Comparison of ENCODE assay signal across 7 cellular contexts in the genomic region with DNA sequence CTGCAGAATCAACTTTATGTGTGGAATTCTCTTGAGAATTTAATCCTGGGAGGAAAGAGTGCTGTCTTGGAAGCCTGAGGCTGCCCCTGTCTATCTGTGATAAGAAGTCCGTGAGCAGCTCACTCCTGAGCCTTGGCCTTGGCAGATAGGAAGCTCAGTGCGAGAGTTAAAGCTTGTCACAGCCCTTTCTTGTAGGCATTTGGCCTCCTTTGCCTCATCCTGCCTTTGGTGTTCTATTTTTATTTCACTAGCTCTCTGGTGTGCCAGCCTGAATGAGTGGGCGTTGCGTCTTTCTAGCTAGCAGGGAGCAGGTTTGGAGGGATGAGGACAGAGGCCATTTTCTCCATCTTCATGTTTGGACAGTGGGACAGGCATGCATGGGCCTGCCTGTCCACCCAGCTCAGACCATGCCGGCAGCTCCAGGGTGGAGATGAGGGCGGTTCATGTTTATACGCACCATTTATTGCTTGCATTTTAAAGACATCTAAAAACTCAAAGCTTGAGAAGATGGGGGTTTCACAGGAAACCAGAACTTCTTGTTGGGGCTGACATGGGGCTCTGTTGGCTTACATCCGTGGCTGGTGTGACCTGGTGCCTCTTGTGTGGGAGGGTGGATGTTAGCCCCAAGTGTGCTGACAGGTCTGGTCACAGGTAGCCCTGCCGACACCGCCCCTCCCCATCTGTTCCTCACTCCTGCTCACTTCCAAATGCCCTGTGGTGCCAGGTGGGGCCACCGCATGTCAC. TPM values are rescaled to one million over a fixed set of nuclear protein-coding genes. Genes with fewer than 3 reads are reported as not detected.
DNase-seq lines count a peak whose midpoint lies in the region; ATAC-seq and TF ChIP-seq lines count a peak whose summit lies in the region.

No MANE protein-coding gene starts in this region.

- CTCF ChIA-PET in activated CD8-positive, alpha-beta T cell treated with anti-CD3 and anti-CD28 coated beads for 36 hours (lab: Charles Lee), result interaction anchor here (1.0 to 2.0 kb wide), 6 partner anchors 8 to 69 kb away, joined by 3 to 7 read pairs (median 5); no protein-coding TSS in a partner anchor

- no peaks in the 10 kb centered on the region for H3K27me3 Mint-ChIP-seq in activated CD8-positive, alpha-beta T cell treated with anti-CD3 and anti-CD28 coated beads for 36 hours

- peak; percentile 82 for DNase-seq in activated CD8-positive, alpha-beta T cell treated with anti-CD3 and anti-CD28 coated beads for 36 hours
- DNase-seq in epithelial cell of esophagus (ENCODE audit: low read depth) (peak; percentile 96), pons (ENCODE audit: low spot score) (peak; percentile 64), ACHN (no peak)

- POLR2A ChIA-PET in activated CD8-positive, alpha-beta T cell treated with anti-CD3 and anti-CD28 coated beads for 36 hours (lab: Charles Lee), result interaction anchor here (1.1 to 2.3 kb wide), 8 partner anchors 9 to 262 kb away, joined by 3 to 10 read pairs (median 4); no protein-coding TSS in a partner anchor

- TF ChIP-seq CTCF in activated CD8-positive, alpha-beta T cell treated with anti-CD3 and anti-CD28 coated beads for 36 hours (IDR thresholded peaks at IDR 0.05), result no peak
- TF ChIP-seq CTCF in epithelial cell of esophagus (IDR thresholded peaks at IDR 0.05; ENCODE audit: insufficient read depth, low read depth, low read length, missing control alignments), result no peak

- no peaks in the 10 kb centered on the region for H3K36me3 Mint-ChIP-seq in activated CD8-positive, alpha-beta T cell treated with anti-CD3 and anti-CD28 coated beads for 36 hours (ENCODE audit: low read depth)

- H3K27ac Mint-ChIP-seq in activated CD8-positive, alpha-beta T cell treated with anti-CD3 and anti-CD28 coated beads for 36 hours, result peak overlapping the region; percentile 98

- in situ Hi-C loops in ACHN (cut with HindIII; ENCODE audit: low pct_ligation_motif_present, low pct_unique_long_range_greater_than_20kb, low sequenced_read_pairs), result no loop called here

- H3K4me1 Mint-ChIP-seq in activated CD8-positive, alpha-beta T cell treated with anti-CD3 and anti-CD28 coated beads for 36 hours (ENCODE audit: low read depth), result peaks cover 88% of the 10 kb centered on the region

- H3K9me3 Mint-ChIP-seq in activated CD8-positive, alpha-beta T cell treated with anti-CD3 and anti-CD28 coated beads for 36 hours, result no peaks in the 10 kb centered on the region

- intact Hi-C loops in activated CD8-positive, alpha-beta T cell treated with anti-CD3 and anti-CD28 coated beads for 36 hours (cut with micrococcal nuclease), result loop anchor here (5.0 kb wide), 1 partner anchor 33 kb away; no protein-coding TSS in a partner anchor

- H3K4me3 Mint-ChIP-seq in activated CD8-positive, alpha-beta T cell treated with anti-CD3 and anti-CD28 coated beads for 36 hours, result peak overlapping the region; percentile 55

- ATAC-seq in HG03571 (IDR thresholded peaks at IDR 0.05; ENCODE audit: unreplicated experiment) (peak; percentile 26), HG03196 (IDR thresholded peaks at IDR 0.05; ENCODE audit: unreplicated experiment) (no peak), GM19035 (IDR thresholded peaks at IDR 0.05; ENCODE audit: unreplicated experiment) (no peak)
- ATAC-seq in activated CD8-positive, alpha-beta T cell treated with anti-CD3 and anti-CD28 coated beads for 36 hours, result peak; percentile 38

- H3K4me3 ChIP-seq in epithelial cell of esophagus (ENCODE audit: low read length), result no peak overlapping the region

RNA-seq across cellular contexts. Expression of a gene that starts 29.8 kb away (rescaled TPM):
- 1 to 10 TPM; 3.0 TPM for total RNA-seq in activated CD8-positive, alpha-beta T cell treated with anti-CD3 and anti-CD28 coated beads for 36 hours

RNA-seq across cellular contexts. Expression of a gene that starts 52.9 kb away (rescaled TPM):
- total RNA-seq in activated CD8-positive, alpha-beta T cell treated with anti-CD3 and anti-CD28 coated beads for 36 hours, result 10 to 100 TPM; 43.6 to 46.9 TPM

RNA-seq across cellular contexts. Expression of a gene that starts 53.8 kb away (rescaled TPM):
- 10 to 100 TPM; 37.1 to 38.5 TPM for total RNA-seq in activated CD8-positive, alpha-beta T cell treated with anti-CD3 and anti-CD28 coated beads for 36 hours

Comparison
In these comparisons a context has a peak if more than half of its experiments do, and no peak if none do; other contexts are left out.
1. ATAC-seq: peak in HG03571 (single experiment) and activated CD8-positive, alpha-beta T cell treated with anti-CD3 and anti-CD28 coated beads for 36 hours (single experiment); none in HG03196 (single experiment) and GM19035 (single experiment).